9 cellular contexts compared by ENCODE assay signal in the genomic region with DNA sequence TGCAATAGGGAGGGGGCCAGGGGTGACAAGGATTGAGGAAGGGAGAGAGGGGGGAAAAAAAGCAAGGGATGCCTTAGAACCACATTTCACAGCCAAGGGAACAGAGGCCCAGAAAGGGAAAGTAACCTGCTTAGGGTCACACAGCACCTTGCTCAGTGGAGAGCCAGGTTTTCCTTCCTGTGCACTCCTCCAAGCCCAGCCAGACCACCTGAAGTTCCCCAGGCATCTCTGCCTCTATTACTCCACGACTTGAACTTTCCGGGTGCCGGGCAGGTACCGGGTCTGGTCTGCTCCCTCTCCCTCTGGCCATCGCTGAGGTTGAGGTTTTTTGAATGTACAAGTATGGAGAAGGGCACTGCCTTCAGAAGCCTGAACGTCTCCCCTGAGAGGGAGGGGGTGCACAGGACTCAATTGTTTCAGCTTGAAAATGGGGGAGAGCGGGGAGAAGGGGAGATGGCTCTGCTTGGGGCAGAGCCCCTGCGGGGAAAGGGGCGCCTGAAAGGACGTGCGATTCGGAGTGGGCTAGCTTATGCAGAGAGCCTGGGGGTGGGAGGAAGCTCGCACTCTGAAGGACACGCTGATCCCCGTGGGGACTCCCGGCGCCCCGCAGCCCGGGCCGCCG. TPM values are rescaled to one million over a fixed set of nuclear protein-coding genes. Genes with fewer than 3 reads are reported as not detected.
A peak's percentile ranks its signal among the peaks of the same experiment; 100 is the strongest.
DNase-seq lines count a peak whose midpoint lies in the region; ATAC-seq, FAIRE-seq and TF ChIP-seq lines count a peak whose summit lies in the region.
"Had no signal": no experiment of that assay in that cellular context is flagged by ENCODE, and none has a peak within 500 bp of the region (broad histone marks: within the 10 kb centered on the region; RNA-seq: fewer than 3 reads in every experiment).

No MANE protein-coding gene starts in this region.

- TF ChIP-seq CTCF in CD14-positive monocyte (IDR thresholded peaks at IDR 0.05): no peak
- no peak for TF ChIP-seq CTCF in D721Med (IDR thresholded peaks at IDR 0.05; ENCODE audit: insufficient read depth, missing control alignments)

- H3K4me1 Mint-ChIP-seq in CD14-positive monocyte: peaks cover 22% of the 10 kb centered on the region
- H3K4me1 Mint-ChIP-seq in natural killer cell treated with Interleukin-12 subunit alpha and Interleukin-12 subunit beta and Interleukin-15 and Interleukin-18, amount 100 ng/mL, for 72 hours (ENCODE audit: low read depth in 2 of 2): peaks cover 14 to 29% of the 10 kb centered on the region in 2 donors

- DNase-seq in CD14-positive monocyte (ENCODE audit: low spot score) (no peak), NCI-H2196 treated with DMSO at 0.1 percent for 48 hours (lab: John Stamatoyannopoulos, UW; ENCODE audit: unreplicated experiment) (no peak), SK-N-DZ (ENCODE audit: low spot score) (no peak), DMS114 treated with DMSO at 0.1 percent for 48 hours (lab: John Stamatoyannopoulos, UW; ENCODE audit: unreplicated experiment) (no peak), D721Med (ENCODE audit: insufficient read length, low spot score) (no peak)
- DNase-seq in natural killer cell treated with Interleukin-12 subunit alpha and Interleukin-12 subunit beta and Interleukin-15 and Interleukin-18, amount 100 ng/mL, for 72 hours (ENCODE audit: low spot score): peak; percentile 72
- DNase-seq: foreskin melanocyte had no signal

- H3K9me3 Mint-ChIP-seq in CD14-positive monocyte: peaks cover 0 to 5% (median 0%) of the 10 kb centered on the region in 7 donors
- H3K9me3 Mint-ChIP-seq in natural killer cell treated with Interleukin-12 subunit alpha and Interleukin-12 subunit beta and Interleukin-15 and Interleukin-18, amount 100 ng/mL, for 72 hours: no peaks in the 10 kb centered on the region

- H3K27me3 Mint-ChIP-seq in CD14-positive monocyte (ENCODE audit: low read depth in 3 of 3): peaks cover 8 to 24% (median 11%) of the 10 kb centered on the region in 3 donors
- H3K27me3 Mint-ChIP-seq in natural killer cell treated with Interleukin-12 subunit alpha and Interleukin-12 subunit beta and Interleukin-15 and Interleukin-18, amount 100 ng/mL, for 72 hours: peaks cover 3 to 6% of the 10 kb centered on the region in 2 donors

- intact Hi-C loops in CD14-positive monocyte (cut with micrococcal nuclease): no loop called here

- peak overlapping the region in 4 of 7 donors; percentile 73 to 85 (median 79) for H3K27ac Mint-ChIP-seq in CD14-positive monocyte
- H3K27ac Mint-ChIP-seq in natural killer cell treated with Interleukin-12 subunit alpha and Interleukin-12 subunit beta and Interleukin-15 and Interleukin-18, amount 100 ng/mL, for 72 hours: peak overlapping the region; percentile 93 to 97

- H3K4me3 Mint-ChIP-seq in CD14-positive monocyte: peak overlapping the region; percentile 100
- H3K4me3 Mint-ChIP-seq in natural killer cell treated with Interleukin-12 subunit alpha and Interleukin-12 subunit beta and Interleukin-15 and Interleukin-18, amount 100 ng/mL, for 72 hours: peak overlapping the region; percentile 99

- ATAC-seq in HG03280 (IDR thresholded peaks at IDR 0.05; ENCODE audit: unreplicated experiment): peak; percentile 12
- no peak for ATAC-seq in natural killer cell treated with Interleukin-12 subunit alpha and Interleukin-12 subunit beta and Interleukin-15 and Interleukin-18, amount 100 ng/mL, for 72 hours

- H3K36me3 Mint-ChIP-seq in CD14-positive monocyte: no peaks in the 10 kb centered on the region
- H3K36me3 Mint-ChIP-seq in natural killer cell treated with Interleukin-12 subunit alpha and Interleukin-12 subunit beta and Interleukin-15 and Interleukin-18, amount 100 ng/mL, for 72 hours: no peaks in the 10 kb centered on the region

- no peak for FAIRE-seq in D721Med (lab: Jason Lieb, UNC)

- peak overlapping the region; percentile 99 for H3K27ac ChIP-seq in cingulate gyrus (ENCODE audit: low read depth, low read length)

RNA-seq across cellular contexts. Expression of gene SERPINH1, which starts 0.5 kb away (rescaled TPM):
- 1 to 10 TPM; 1.6 to 2.1 TPM for polyA plus RNA-seq in CD14-positive monocyte
- 1 to 10 TPM; 4.4 to 6.4 TPM for total RNA-seq in natural killer cell treated with Interleukin-12 subunit alpha and Interleukin-12 subunit beta and Interleukin-15 and Interleukin-18, amount 100 ng/mL, for 72 hours
- 72.3 and 87.9 TPM in 2 replicates for polyA plus RNA-seq in SK-N-DZ (2014; cell fraction: cytosol; rRNA removed)
- polyA plus RNA-seq in SK-N-DZ (2014; cell fraction: nucleus; rRNA removed): 29.8 and 41.3 TPM in 2 replicates

RNA-seq across cellular contexts. Expression of gene GDPD5, which starts 35.8 kb away (rescaled TPM):
- 1 to 10 TPM; 4.9 to 7.6 TPM for polyA plus RNA-seq in CD14-positive monocyte
- 10 to 100 TPM in 1 of 2 donors, 1 to 10 TPM in 1; 7.2 to 28.2 TPM for total RNA-seq in natural killer cell treated with Interleukin-12 subunit alpha and Interleukin-12 subunit beta and Interleukin-15 and Interleukin-18, amount 100 ng/mL, for 72 hours
- 1.9 and 2.7 TPM in 2 replicates for polyA plus RNA-seq in SK-N-DZ (2014; cell fraction: cytosol; rRNA removed)
- polyA plus RNA-seq in SK-N-DZ (2014; cell fraction: nucleus; rRNA removed): 3.8 and 4.1 TPM in 2 replicates
